ENCODE assay signal across 21 cellular contexts in the genomic region with DNA sequence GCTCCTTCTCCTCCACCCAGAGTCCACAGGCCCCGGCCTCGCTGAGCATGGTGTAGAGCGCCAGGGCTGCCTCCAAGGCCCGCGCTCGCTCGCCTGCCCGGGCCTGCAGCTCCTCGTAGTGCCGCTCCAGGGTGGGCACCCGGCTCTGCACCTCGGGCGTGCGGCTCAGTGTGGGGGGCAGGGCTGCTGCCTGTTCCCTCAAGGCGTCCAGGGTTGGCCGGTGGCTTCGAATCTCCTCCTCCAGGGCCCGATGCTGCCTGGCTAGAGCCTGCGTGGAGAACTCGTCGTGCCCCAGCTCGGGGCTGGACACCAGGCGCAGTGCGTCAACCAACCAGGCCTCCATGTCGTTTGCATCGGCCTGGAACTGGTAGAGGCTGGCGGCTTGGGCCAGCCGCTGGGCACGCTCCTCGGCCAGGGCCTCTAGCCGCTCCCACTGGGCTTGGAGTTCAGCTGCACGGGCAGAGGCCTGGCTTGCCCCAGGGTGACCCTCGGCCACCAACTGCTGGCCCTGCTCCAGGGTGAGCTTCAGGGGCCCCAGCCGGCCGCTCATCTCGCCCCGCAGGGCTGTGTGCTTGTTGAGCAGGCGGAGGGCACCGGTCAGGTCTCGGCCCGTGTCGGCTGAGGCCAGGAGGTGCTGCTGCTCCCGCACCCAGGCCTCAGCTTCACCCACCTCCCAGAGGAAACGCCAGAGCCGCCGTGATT.
"Had no signal": no experiment of that assay in that cellular context is flagged by ENCODE, and none has a peak within 500 bp of the region (broad histone marks: within the 10 kb centered on the region; RNA-seq: fewer than 3 reads in every experiment).

No MANE protein-coding gene starts in this region.

- DNase-seq: activated CD4-positive, alpha-beta memory T cell treated with anti-CD3 and anti-CD28 coated beads for 36 hours; activated CD4-positive, alpha-beta T cell treated with anti-CD3 and anti-CD28 coated beads for 48 hours; activated naive CD4-positive, alpha-beta T cell treated with Interleukin-2 at 50 U/mL for 16 hours; activated naive CD8-positive, alpha-beta T cell treated with anti-CD3 and anti-CD28 coated beads for 36 hours; activated T-cell treated with anti-CD3 and anti-CD28 coated beads, Interleukin-2, amount 50 U/mL, for 48 hours; effector memory CD4-positive, alpha-beta T cell; glutamatergic neuron; hypothalamus; left cardiac atrium; natural killer cell; ovary; spleen; stimulated activated CD4-positive, alpha-beta T cell treated with anti-CD3 and anti-CD28 coated beads, Interleukin-4, amount 100 ng/mL, for 4 hours; testis; trophoblast cell had no signal

- H3K4me1 ChIP-seq: esophagus muscularis mucosa, prostate gland, spleen, testis had no signal

- H3K36me3 ChIP-seq: ovary, prostate gland, spleen had no signal

- H3K9me3 ChIP-seq: ovary, prostate gland, testis had no signal

- H3K27ac ChIP-seq: esophagus muscularis mucosa, ovary, prostate gland, spleen, testis had no signal

- FAIRE-seq: astrocyte, colon, frontal cortex, islet of Langerhans had no signal

- H3K27me3 ChIP-seq: esophagus muscularis mucosa, ovary, spleen, testis had no signal

- H3K4me3 ChIP-seq: esophagus muscularis mucosa, ovary, prostate gland, spleen, testis had no signal

- ATAC-seq: left cardiac atrium, natural killer cell had no signal
